In the genomic region with DNA sequence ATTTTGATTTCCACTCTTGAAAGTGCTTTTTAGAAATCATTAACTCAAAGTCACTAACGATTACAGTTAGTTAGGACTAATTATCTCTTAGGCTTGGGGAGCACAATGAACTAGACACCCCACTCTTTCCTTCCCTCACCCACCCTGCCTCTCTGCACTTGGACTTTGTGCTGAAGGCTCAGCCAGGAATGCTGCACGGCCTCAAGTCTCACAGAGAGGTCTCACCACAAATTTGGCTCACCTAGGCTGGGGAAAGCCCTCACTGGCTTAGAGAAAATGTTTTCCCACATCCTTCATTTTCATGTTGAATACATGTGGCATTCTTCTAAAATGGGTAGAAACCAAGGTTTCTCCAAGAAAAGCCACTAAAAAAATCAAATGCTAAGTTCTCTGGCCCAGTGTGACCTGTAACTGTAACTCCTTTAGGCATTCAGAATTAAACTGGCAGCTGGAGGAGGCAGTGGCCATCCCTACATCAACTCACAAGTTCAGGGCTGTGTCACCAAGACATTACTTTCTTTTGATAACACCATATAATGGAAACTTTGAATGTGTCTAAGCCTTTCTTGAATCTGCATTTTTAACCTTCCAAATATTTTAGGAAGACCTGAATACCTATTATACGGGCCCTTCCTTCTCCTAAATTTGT, we compare ENCODE assay signal across 20 cellular contexts.
"Had no signal": no experiment of that assay in that cellular context is flagged by ENCODE, and none has a peak within 500 bp of the region (broad histone marks: within the 10 kb centered on the region; RNA-seq: fewer than 3 reads in every experiment).

No MANE protein-coding gene starts in this region.

- H3K4me3 Mint-ChIP-seq: activated naive CD8-positive, alpha-beta T cell treated with anti-CD3 and anti-CD28 coated beads, Interleukin-2, amount 10 ng/mL, durations not matched to agents 7 days and 5 days; WTC11 had no signal

- H3K27ac Mint-ChIP-seq: activated naive CD8-positive, alpha-beta T cell treated with anti-CD3 and anti-CD28 coated beads, Interleukin-2, amount 10 ng/mL, durations not matched to agents 7 days and 5 days; WTC11 had no signal

- H3K4me2 ChIP-seq: SK-N-SH had no signal

- H3K27ac ChIP-seq: coronary artery, epithelial cell of prostate, gastrocnemius medialis, heart right ventricle, left ventricle myocardium inferior, neutrophil, right atrium auricular region, skin epidermis, tibial nerve, vagina had no signal

- H3K9me2 ChIP-seq: SK-N-SH had no signal

- DNase-seq: activated CD4-positive, alpha-beta T cell treated with anti-CD3 and anti-CD28 coated beads, Interleukin-2, amount 50 U/mL, for 48 hours; activated gamma-delta T cell; activated naive CD8-positive, alpha-beta T cell treated with anti-CD3 and anti-CD28 coated beads, Interleukin-2, amount 10 ng/mL, durations not matched to agents 7 days and 5 days; aorta; effector CD4-positive, alpha-beta T cell; gastrocnemius medialis; heart right ventricle; kidney; left ventricle myocardium inferior; mesenchymal stem cell; posterior cingulate gyrus; SK-N-SH had no signal

- H3K9me3 Mint-ChIP-seq: activated naive CD8-positive, alpha-beta T cell treated with anti-CD3 and anti-CD28 coated beads, Interleukin-2, amount 10 ng/mL, durations not matched to agents 7 days and 5 days; WTC11 had no signal

- H3K9me3 ChIP-seq: gastrocnemius medialis, heart right ventricle, left ventricle myocardium inferior, neutrophil, right atrium auricular region, SK-N-SH, tibial nerve, vagina had no signal

- FAIRE-seq: kidney had no signal

- H3K4me3 ChIP-seq: coronary artery, gastrocnemius medialis, heart right ventricle, left ventricle myocardium inferior, right atrium auricular region, skin epidermis, tibial nerve, vagina had no signal

- H3K27me3 Mint-ChIP-seq: activated naive CD8-positive, alpha-beta T cell treated with anti-CD3 and anti-CD28 coated beads, Interleukin-2, amount 10 ng/mL, durations not matched to agents 7 days and 5 days had no signal

- ATAC-seq: gastrocnemius medialis, heart right ventricle, WTC11 had no signal

- H3K4me1 ChIP-seq: tibial nerve, vagina had no signal

- H3K27me3 ChIP-seq: gastrocnemius medialis, heart right ventricle, neutrophil, right atrium auricular region, tibial nerve, vagina had no signal

- H3K9ac ChIP-seq: SK-N-SH had no signal
